19 cellular contexts compared by ENCODE assay signal in genomic region chr13:110228936-110229904, GRCh38.
DNase-seq lines count a peak whose midpoint lies in the region; ATAC-seq and TF ChIP-seq lines count a peak whose summit lies in the region.
"Had no signal": no experiment of that assay in that cellular context is flagged by ENCODE, and none has a peak within 500 bp of the region (broad histone marks: within the 10 kb centered on the region; RNA-seq: fewer than 3 reads in every experiment).

No MANE protein-coding gene starts in this region.

- CTCF ChIA-PET in MCF 10A (lab: Yijun Ruan, JAX) (no interaction called here), mammary epithelial cell (lab: Charles Lee; ENCODE audit: low non-redundant PET) (interaction anchor here (0.6 kb wide), 1 partner anchor 18 kb away, joined by 6 read pairs; no protein-coding TSS in a partner anchor)
- CTCF ChIA-PET in CD8-positive, alpha-beta T cell (lab: Charles Lee), result interaction anchor here (1.0 kb wide), 1 partner anchor 8 kb away, joined by 3 read pairs; no protein-coding TSS in a partner anchor

- H3K4me3 ChIP-seq in mammary epithelial cell (replicated peaks in 1 of 3; ENCODE audit: insufficient read depth in 1 of 3, low read depth in 2 of 3, low read length in 3 of 3) (no peak overlapping the region), brain microvascular endothelial cell (ENCODE audit: low read depth, low read length) (no peak overlapping the region), subcutaneous abdominal adipose tissue (ENCODE audit: low read depth in 1 of 5, low read length in 5 of 5) (no peak overlapping the region)
- H3K4me3 ChIP-seq in CD8-positive, alpha-beta T cell (ENCODE audit: low read depth, low read length), result no peak overlapping the region
- H3K4me3 ChIP-seq: dorsolateral prefrontal cortex, suprapubic skin had no signal

- H3K9me3 ChIP-seq in mammary epithelial cell (replicated peaks; ENCODE audit: insufficient read depth, low read length) (no peaks in the 10 kb centered on the region), subcutaneous abdominal adipose tissue (ENCODE audit: control insufficient read depth in 5 of 5, low read length in 5 of 5) (peaks cover 0 to 4% (median 0%) of the 10 kb centered on the region in 5 donors)
- H3K9me3 ChIP-seq in CD8-positive, alpha-beta T cell (ENCODE audit: low read length), result no peaks in the 10 kb centered on the region
- H3K9me3 ChIP-seq: suprapubic skin had no signal

- H3K79me2 ChIP-seq in mammary epithelial cell (ENCODE audit: insufficient read depth, low read length), result no peaks in the 10 kb centered on the region
- H3K79me2 ChIP-seq: parathyroid adenoma had no signal

- intact Hi-C loops in MCF 10A (cut with micrococcal nuclease) (loop anchor here (10.0 kb wide), 1 partner anchor 366 kb away; no protein-coding TSS in a partner anchor), mammary epithelial cell (cut with micrococcal nuclease) (loop anchor here (10.0 kb wide), 1 partner anchor 686 kb away; the partner anchor contains the start of gene ANKRD10)
- intact Hi-C loops in CD8-positive, alpha-beta T cell (cut with DNase I, micrococcal nuclease), result loop anchor here in 1 of 2 experiments (10.0 kb wide), 1 partner anchor 696 kb away; no protein-coding TSS in a partner anchor

- ATAC-seq in HG03457 (IDR thresholded peaks at IDR 0.05; ENCODE audit: unreplicated experiment), result no peak
- no peak for ATAC-seq in CD8-positive, alpha-beta T cell
- ATAC-seq: activated T-helper 17 cell treated with anti-CD3 and anti-CD28 coated beads, Interleukin-2, amount 50 U/mL, for 72 hours had no signal

- H3K4me1 ChIP-seq in mammary epithelial cell (ENCODE audit: insufficient read depth, low read length) (peaks cover 3% of the 10 kb centered on the region), subcutaneous abdominal adipose tissue (ENCODE audit: control insufficient read depth in 5 of 5, insufficient read depth in 5 of 5, low read length in 5 of 5) (peaks cover 23 to 91% (median 73%) of the 10 kb centered on the region in 5 donors)
- H3K4me1 ChIP-seq in CD8-positive, alpha-beta T cell (ENCODE audit: insufficient read depth, low read length), result no peaks in the 10 kb centered on the region
- H3K4me1 ChIP-seq: parathyroid adenoma had no signal

- no peak overlapping the region for H3K9ac ChIP-seq in mammary epithelial cell (ENCODE audit: insufficient read depth, low read length)
- peak overlapping the region in 2 of 5 donors; percentile 26 to 38 for H3K9ac ChIP-seq in subcutaneous abdominal adipose tissue (ENCODE audit: low read length in 5 of 5)
- H3K9ac ChIP-seq: parathyroid adenoma had no signal

- no peaks in the 10 kb centered on the region for H3K9me3 Mint-ChIP-seq in MCF 10A (ENCODE audit: unreplicated experiment)
- H3K9me3 Mint-ChIP-seq in CD8-positive, alpha-beta T cell, result no peaks in the 10 kb centered on the region
- H3K9me3 Mint-ChIP-seq: activated CD4-positive, alpha-beta memory T cell treated with anti-CD3 and anti-CD28 coated beads for 36 hours; activated T-helper 17 cell treated with anti-CD3 and anti-CD28 coated beads, Interleukin-2, amount 50 U/mL, for 72 hours; immature natural killer cell had no signal

- no peak overlapping the region for H3K27ac ChIP-seq in mammary epithelial cell (ENCODE audit: insufficient read depth, low read depth, low read length)
- peak overlapping the region; percentile 36 for H3K27ac ChIP-seq in brain microvascular endothelial cell
- peak overlapping the region; percentile 93 for H3K27ac ChIP-seq in subcutaneous abdominal adipose tissue (ENCODE audit: low read depth, low read length)
- no peak overlapping the region for H3K27ac ChIP-seq in CD8-positive, alpha-beta T cell (ENCODE audit: low read depth, low read length)
- H3K27ac ChIP-seq: dorsolateral prefrontal cortex, SK-N-MC, suprapubic skin had no signal

- H3K27ac Mint-ChIP-seq in MCF 10A (ENCODE audit: low read depth, unreplicated experiment), result no peak overlapping the region
- no peak overlapping the region for H3K27ac Mint-ChIP-seq in CD8-positive, alpha-beta T cell
- H3K27ac Mint-ChIP-seq: activated CD4-positive, alpha-beta memory T cell treated with anti-CD3 and anti-CD28 coated beads for 36 hours; activated T-helper 17 cell treated with anti-CD3 and anti-CD28 coated beads, Interleukin-2, amount 50 U/mL, for 72 hours; immature natural killer cell had no signal

- no peaks in the 10 kb centered on the region for H3K27me3 Mint-ChIP-seq in MCF 10A (ENCODE audit: insufficient read depth, unreplicated experiment)
- H3K27me3 Mint-ChIP-seq in CD8-positive, alpha-beta T cell (ENCODE audit: low read depth), result peaks cover 27% of the 10 kb centered on the region

- H3K36me3 ChIP-seq in mammary epithelial cell (ENCODE audit: insufficient read depth, low read length) (no peaks in the 10 kb centered on the region), brain microvascular endothelial cell (replicated peaks) (peaks cover 33% of the 10 kb centered on the region), subcutaneous abdominal adipose tissue (ENCODE audit: control insufficient read depth in 5 of 5, insufficient read depth in 5 of 5, low read length in 5 of 5) (peaks cover 0 to 19% (median 3%) of the 10 kb centered on the region in 5 donors)
- H3K36me3 ChIP-seq in CD8-positive, alpha-beta T cell (ENCODE audit: insufficient read depth, low read length), result no peaks in the 10 kb centered on the region
- H3K36me3 ChIP-seq: suprapubic skin had no signal

- in situ Hi-C loops in mammary epithelial cell (cut with MboI; ENCODE audit: low sequenced_read_pairs in 2 of 2) (no loop called here), brain microvascular endothelial cell (cut with HindIII; ENCODE audit: low pct_ligation_motif_present, low sequenced_read_pairs) (no loop called here)

- H4K20me1 ChIP-seq in mammary epithelial cell (ENCODE audit: insufficient read depth, low read length), result no peaks in the 10 kb centered on the region

- DNase-seq in MCF 10A (ENCODE audit: unreplicated experiment), result peak; percentile 15
- no peak for DNase-seq in mammary epithelial cell
- DNase-seq in brain microvascular endothelial cell, result peak; percentile 42
- DNase-seq in iris pigment epithelial cell (ENCODE audit: low read depth), result peak; percentile 71
- DNase-seq in stimulated activated CD8-positive, alpha-beta memory T cell treated with anti-CD3 and anti-CD28 coated beads, Interleukin-4, amount 100 ng/mL, for 48 hours, result no peak
- no peak for DNase-seq in CD8-positive, alpha-beta T cell
- DNase-seq: ACHN; activated CD4-positive, alpha-beta memory T cell treated with anti-CD3 and anti-CD28 coated beads for 36 hours; anterior cingulate cortex; dorsolateral prefrontal cortex; foreskin melanocyte; immature natural killer cell; NCI-H2171 treated with DMSO at 0.1 percent for 48 hours had no signal

- BruUV-seq in MCF 10A (replicated peaks; lab: Mats Ljungman, UMichigan) (no TSS peak), mammary epithelial cell (replicated peaks; lab: Mats Ljungman, UMichigan) (no TSS peak)

- WGBS in mammary epithelial cell (ENCODE audit: low coverage, missing lambda C conversion rate), result 90% methylated on average over 13 of the region's 15 CpGs

- H2AFZ ChIP-seq in mammary epithelial cell (ENCODE audit: low read depth, low read length), result no peak overlapping the region
- H2AFZ ChIP-seq: parathyroid adenoma had no signal

- no peak overlapping the region for H3K4me3 Mint-ChIP-seq in MCF 10A (ENCODE audit: unreplicated experiment)
- H3K4me3 Mint-ChIP-seq in CD8-positive, alpha-beta T cell, result no peak overlapping the region
- H3K4me3 Mint-ChIP-seq: activated CD4-positive, alpha-beta memory T cell treated with anti-CD3 and anti-CD28 coated beads for 36 hours; activated T-helper 17 cell treated with anti-CD3 and anti-CD28 coated beads, Interleukin-2, amount 50 U/mL, for 72 hours; immature natural killer cell had no signal

- no peak overlapping the region for H3K4me2 ChIP-seq in mammary epithelial cell (ENCODE audit: insufficient read depth, low read depth, low read length)

- H3K4me1 Mint-ChIP-seq in MCF 10A (ENCODE audit: insufficient read depth, unreplicated experiment), result peaks cover 14% of the 10 kb centered on the region
- H3K4me1 Mint-ChIP-seq in CD8-positive, alpha-beta T cell (ENCODE audit: low read depth), result no peaks in the 10 kb centered on the region
- H3K4me1 Mint-ChIP-seq: activated T-helper 17 cell treated with anti-CD3 and anti-CD28 coated beads, Interleukin-2, amount 50 U/mL, for 72 hours; immature natural killer cell had no signal

- TF ChIP-seq CTCF in MCF 10A (IDR thresholded peaks at IDR 0.05; ENCODE audit: unreplicated experiment), result no peak
- no peak for TF ChIP-seq CTCF in mammary epithelial cell (conservative IDR thresholded peaks at IDR 0.05 in 1 of 2, IDR thresholded peaks at IDR 0.05 in 1 of 2; ENCODE audit: extremely low read depth in 1 of 2, insufficient read depth in 1 of 2, low read depth in 1 of 2, low read length in 2 of 2)
- TF ChIP-seq CTCF in brain microvascular endothelial cell (IDR thresholded peaks at IDR 0.05; ENCODE audit: low read depth, low read length, missing control alignments), result no peak
- no peak for TF ChIP-seq CTCF in CD8-positive, alpha-beta T cell (IDR thresholded peaks at IDR 0.05)

- POLR2A ChIA-PET in MCF 10A (lab: Yijun Ruan, JAX), result no interaction called here
- POLR2A ChIA-PET in CD8-positive, alpha-beta T cell (lab: Charles Lee), result no interaction called here

- dilution Hi-C loops in mammary epithelial cell (cut with HindIII; ENCODE audit: low sequenced_read_pairs), result no loop called here

- no peaks in the 10 kb centered on the region for H3K36me3 Mint-ChIP-seq in MCF 10A (ENCODE audit: insufficient read depth, unreplicated experiment)
- no peaks in the 10 kb centered on the region for H3K36me3 Mint-ChIP-seq in CD8-positive, alpha-beta T cell
- H3K36me3 Mint-ChIP-seq: activated CD4-positive, alpha-beta memory T cell treated with anti-CD3 and anti-CD28 coated beads for 36 hours; immature natural killer cell had no signal

- H3K27me3 ChIP-seq in mammary epithelial cell (ENCODE audit: insufficient read depth, low read length) (no peaks in the 10 kb centered on the region), brain microvascular endothelial cell (replicated peaks) (no peaks in the 10 kb centered on the region), subcutaneous abdominal adipose tissue (ENCODE audit: control insufficient read depth in 5 of 5, insufficient read depth in 4 of 5, low read length in 5 of 5) (peaks cover 0 to 9% (median 0%) of the 10 kb centered on the region in 5 donors)
- H3K27me3 ChIP-seq in CD8-positive, alpha-beta T cell (ENCODE audit: insufficient read depth, low read length), result no peaks in the 10 kb centered on the region
- H3K27me3 ChIP-seq: suprapubic skin had no signal

Comparison
In these comparisons a context has a peak if more than half of its experiments do, and no peak if none do; other contexts are left out.
1. DNase-seq: peak in MCF 10A (single experiment), brain microvascular endothelial cell (single experiment) and iris pigment epithelial cell (single experiment); none in mammary epithelial cell (single experiment), stimulated activated CD8-positive, alpha-beta memory T cell treated with anti-CD3 and anti-CD28 coated beads, Interleukin-4, amount 100 ng/mL, for 48 hours (single experiment) and CD8-positive, alpha-beta T cell (0 of 7).
2. H3K27ac ChIP-seq: peak in brain microvascular endothelial cell (single experiment) and subcutaneous abdominal adipose tissue (single experiment); none in mammary epithelial cell (single experiment) and CD8-positive, alpha-beta T cell (single experiment).